Comparison of ENCODE assay signal across 23 cellular contexts in genomic region chr10:7251696-7252465, GRCh38.
A peak's percentile ranks its signal among the peaks of the same experiment; 100 is the strongest.
DNase-seq lines count a peak whose midpoint lies in the region; ATAC-seq and TF ChIP-seq lines count a peak whose summit lies in the region.
"Had no signal": no experiment of that assay in that cellular context is flagged by ENCODE, and none has a peak within 500 bp of the region (broad histone marks: within the 10 kb centered on the region; RNA-seq: fewer than 3 reads in every experiment).

No MANE protein-coding gene starts in this region.

- peaks cover 37% of the 10 kb centered on the region for H3K4me1 Mint-ChIP-seq in T-helper 1 cell treated with Interleukin-12 subunit alpha and Interleukin-12 subunit beta and Interleukin-4 antibody, amounts not matched to agents 30 μg/mL and 1 μg/mL, for 36 hours (ENCODE audit: low read depth)
- peaks cover 46% of the 10 kb centered on the region for H3K4me1 Mint-ChIP-seq in activated naive CD8-positive, alpha-beta T cell treated with anti-CD3 and anti-CD28 coated beads, Interleukin-2, amount 50 U/mL, for 24 hours

- H3K27me3 ChIP-seq in DND-41 (ENCODE audit: insufficient read depth, low read length, poor library complexity) (no peaks in the 10 kb centered on the region), right lobe of liver (no peaks in the 10 kb centered on the region)
- H3K27me3 ChIP-seq: SJCRH30 had no signal

- H2AFZ ChIP-seq in DND-41 (ENCODE audit: low read depth, low read length): no peak overlapping the region
- H2AFZ ChIP-seq: parathyroid adenoma had no signal

- H3K4me1 ChIP-seq in DND-41 (ENCODE audit: insufficient read depth, low read length): no peaks in the 10 kb centered on the region
- H3K4me1 ChIP-seq in right lobe of liver: no peaks in the 10 kb centered on the region
- H3K4me1 ChIP-seq: parathyroid adenoma, SJCRH30 had no signal

- H3K4me3 Mint-ChIP-seq in T-helper 1 cell treated with Interleukin-12 subunit alpha and Interleukin-12 subunit beta and Interleukin-4 antibody, amounts not matched to agents 30 μg/mL and 1 μg/mL, for 36 hours: no peak overlapping the region
- no peak overlapping the region for H3K4me3 Mint-ChIP-seq in activated naive CD8-positive, alpha-beta T cell treated with anti-CD3 and anti-CD28 coated beads, Interleukin-2, amount 50 U/mL, for 24 hours
- H3K4me3 Mint-ChIP-seq: activated CD4-positive, alpha-beta memory T cell treated with anti-CD3 and anti-CD28 coated beads, Interleukin-2, amount 10 ng/mL, durations not matched to agents 7 days and 5 days; activated T-helper 17 cell treated with anti-CD3 and anti-CD28 coated beads, Interleukin-2, amount 50 U/mL, for 72 hours had no signal

- no peak for TF ChIP-seq CTCF in DND-41 (IDR thresholded peaks at IDR 0.05; ENCODE audit: borderline replicate concordance, extremely low read depth, low read length, poor library complexity, severe bottlenecking)
- TF ChIP-seq CTCF in right lobe of liver (IDR thresholded peaks at IDR 0.05): no peak

- H3K27ac ChIP-seq in DND-41 (ENCODE audit: low read length) (no peak overlapping the region), right lobe of liver (no peak overlapping the region)
- H3K27ac ChIP-seq: 22Rv1, coronary artery, lower lobe of right lung, parathyroid adenoma, SJCRH30, thoracic aorta had no signal

- H3K27me3 Mint-ChIP-seq in T-helper 1 cell treated with Interleukin-12 subunit alpha and Interleukin-12 subunit beta and Interleukin-4 antibody, amounts not matched to agents 30 μg/mL and 1 μg/mL, for 36 hours (ENCODE audit: low read depth): no peaks in the 10 kb centered on the region
- H3K27me3 Mint-ChIP-seq in activated naive CD8-positive, alpha-beta T cell treated with anti-CD3 and anti-CD28 coated beads, Interleukin-2, amount 50 U/mL, for 24 hours: no peaks in the 10 kb centered on the region
- H3K27me3 Mint-ChIP-seq: activated CD4-positive, alpha-beta memory T cell treated with anti-CD3 and anti-CD28 coated beads, Interleukin-2, amount 10 ng/mL, durations not matched to agents 7 days and 5 days; activated T-helper 17 cell treated with anti-CD3 and anti-CD28 coated beads, Interleukin-2, amount 50 U/mL, for 72 hours had no signal

- DNase-seq in T-helper 1 cell (no peak), DND-41 (no peak), right lobe of liver (no peak), CD1c-positive myeloid dendritic cell (ENCODE audit: extremely low spot score) (no peak), posterior vena cava (ENCODE audit: low spot score) (no peak), NCI-H1436 treated with DMSO at 0.1 percent for 48 hours (lab: John Stamatoyannopoulos, UW) (no peak)
- DNase-seq in activated naive CD8-positive, alpha-beta T cell treated with anti-CD3 and anti-CD28 coated beads, Interleukin-2, amount 50 U/mL, for 24 hours: no peak
- DNase-seq: activated CD4-positive, alpha-beta memory T cell treated with anti-CD3 and anti-CD28 coated beads, Interleukin-2, amount 10 ng/mL, durations not matched to agents 7 days and 5 days; C1 segment of cervical spinal cord; DMS79; foreskin fibroblast; HCEC 1CT; lower lobe of right lung; NCI-H1105; NCI-H2107; SJCRH30; small intestine had no signal

- no peak overlapping the region for H3K9ac ChIP-seq in DND-41 (ENCODE audit: low read depth, low read length)
- H3K9ac ChIP-seq: parathyroid adenoma had no signal

- no peak overlapping the region for H3K4me2 ChIP-seq in DND-41 (ENCODE audit: insufficient read depth, low read length)

- H3K9me3 Mint-ChIP-seq in T-helper 1 cell treated with Interleukin-12 subunit alpha and Interleukin-12 subunit beta and Interleukin-4 antibody, amounts not matched to agents 30 μg/mL and 1 μg/mL, for 36 hours: no peaks in the 10 kb centered on the region
- H3K9me3 Mint-ChIP-seq in activated naive CD8-positive, alpha-beta T cell treated with anti-CD3 and anti-CD28 coated beads, Interleukin-2, amount 50 U/mL, for 24 hours: no peaks in the 10 kb centered on the region
- H3K9me3 Mint-ChIP-seq: activated CD4-positive, alpha-beta memory T cell treated with anti-CD3 and anti-CD28 coated beads, Interleukin-2, amount 10 ng/mL, durations not matched to agents 7 days and 5 days; activated T-helper 17 cell treated with anti-CD3 and anti-CD28 coated beads, Interleukin-2, amount 50 U/mL, for 72 hours had no signal

- intact Hi-C loops in right lobe of liver (cut with DNase I): loop anchor here in 1 of 2 donors (10.0 kb wide), 1 partner anchor 173 kb away; no protein-coding TSS in a partner anchor
- intact Hi-C loops in posterior vena cava (cut with DNase I): no loop called here

- 35% methylated on average over 8 of the region's 12 CpGs for WGBS in right lobe of liver (ENCODE audit: insufficient coverage, low coverage, low lambda C conversion rate, missing lambda C conversion rate)

- H3K9me3 ChIP-seq in DND-41 (ENCODE audit: insufficient read depth, low read length, severe bottlenecking): no peaks in the 10 kb centered on the region
- H3K9me3 ChIP-seq in right lobe of liver: no peaks in the 10 kb centered on the region
- H3K9me3 ChIP-seq: lower lobe of right lung, SJCRH30, thoracic aorta had no signal

- H3K79me2 ChIP-seq in DND-41 (ENCODE audit: insufficient read depth, low read length): peaks cover 42% of the 10 kb centered on the region
- H3K79me2 ChIP-seq: parathyroid adenoma had no signal

- peaks cover 23% of the 10 kb centered on the region for H4K20me1 ChIP-seq in DND-41 (ENCODE audit: insufficient read depth, low read length)

- no peak for TF ChIP-seq POLR2A in right lobe of liver (IDR thresholded peaks at IDR 0.05)

- H3K4me3 ChIP-seq in DND-41 (ENCODE audit: low read depth in 1 of 2, low read length in 2 of 2) (no peak overlapping the region), right lobe of liver (no peak overlapping the region)
- H3K4me3 ChIP-seq: coronary artery, lower lobe of right lung, SJCRH30, thoracic aorta had no signal

- H3K36me3 ChIP-seq in DND-41 (ENCODE audit: insufficient read depth, low read length) (peaks cover 86% of the 10 kb centered on the region), right lobe of liver (no peaks in the 10 kb centered on the region)
- H3K36me3 ChIP-seq: SJCRH30, thoracic aorta had no signal

- peak overlapping the region; percentile 60 for H3K27ac Mint-ChIP-seq in T-helper 1 cell treated with Interleukin-12 subunit alpha and Interleukin-12 subunit beta and Interleukin-4 antibody, amounts not matched to agents 30 μg/mL and 1 μg/mL, for 36 hours
- peak overlapping the region; percentile 39 for H3K27ac Mint-ChIP-seq in activated naive CD8-positive, alpha-beta T cell treated with anti-CD3 and anti-CD28 coated beads, Interleukin-2, amount 50 U/mL, for 24 hours
- H3K27ac Mint-ChIP-seq: activated CD4-positive, alpha-beta memory T cell treated with anti-CD3 and anti-CD28 coated beads, Interleukin-2, amount 10 ng/mL, durations not matched to agents 7 days and 5 days; activated T-helper 17 cell treated with anti-CD3 and anti-CD28 coated beads, Interleukin-2, amount 50 U/mL, for 72 hours had no signal

- H3K36me3 Mint-ChIP-seq in T-helper 1 cell treated with Interleukin-12 subunit alpha and Interleukin-12 subunit beta and Interleukin-4 antibody, amounts not matched to agents 30 μg/mL and 1 μg/mL, for 36 hours (ENCODE audit: low read depth): peaks cover 42% of the 10 kb centered on the region
- H3K36me3 Mint-ChIP-seq in activated naive CD8-positive, alpha-beta T cell treated with anti-CD3 and anti-CD28 coated beads, Interleukin-2, amount 50 U/mL, for 24 hours (ENCODE audit: low read depth): peaks cover 29% of the 10 kb centered on the region

- peak; percentile 49; the same call in 2 of the 3 replicates for ATAC-seq in DND-41 (ENCODE audit: insufficient read depth, low read depth)
- no peak for ATAC-seq in activated naive CD8-positive, alpha-beta T cell treated with anti-CD3 and anti-CD28 coated beads, Interleukin-2, amount 50 U/mL, for 24 hours
- ATAC-seq in right lobe of liver: peak; percentile 74 to 92 (median 86)
- ATAC-seq: activated T-helper 17 cell treated with anti-CD3 and anti-CD28 coated beads, Interleukin-2, amount 50 U/mL, for 72 hours; lower lobe of right lung had no signal
